11 cellular contexts compared by ENCODE assay signal in genomic region chr14:22231022-22231421, GRCh38.
DNase-seq lines count a peak whose midpoint lies in the region; ATAC-seq and TF ChIP-seq lines count a peak whose summit lies in the region.
"Had no signal": no experiment of that assay in that cellular context is flagged by ENCODE, and none has a peak within 500 bp of the region (broad histone marks: within the 10 kb centered on the region; RNA-seq: fewer than 3 reads in every experiment).

No MANE protein-coding gene starts in this region.

- peak overlapping the region; percentile 68 for H3K4me2 ChIP-seq in Loucy (ENCODE audit: low read depth, low read length, poor library complexity, severe bottlenecking)

- no peaks in the 10 kb centered on the region for H3K36me3 ChIP-seq in CD8-positive, alpha-beta memory T cell (ENCODE audit: insufficient read depth, low read length)
- H3K36me3 ChIP-seq in Loucy (ENCODE audit: insufficient read depth, low read length) (no peaks in the 10 kb centered on the region), psoas muscle (ENCODE audit: insufficient read depth in 1 of 2, low read depth in 1 of 2) (no peaks in the 10 kb centered on the region)

- H3K4me3 Mint-ChIP-seq in CD8-positive, alpha-beta memory T cell, result peak overlapping the region in 3 of 7 donors; percentile 9 to 32 (median 19)
- no peak overlapping the region for H3K4me3 Mint-ChIP-seq in activated naive CD8-positive, alpha-beta T cell treated with anti-CD3 and anti-CD28 coated beads, Interleukin-2, amount 10 ng/mL, durations not matched to agents 7 days and 5 days

- no peaks in the 10 kb centered on the region for H3K9me3 Mint-ChIP-seq in CD8-positive, alpha-beta memory T cell
- H3K9me3 Mint-ChIP-seq in activated naive CD8-positive, alpha-beta T cell treated with anti-CD3 and anti-CD28 coated beads, Interleukin-2, amount 10 ng/mL, durations not matched to agents 7 days and 5 days, result no peaks in the 10 kb centered on the region
- H3K9me3 Mint-ChIP-seq: CD4-positive, alpha-beta memory T cell had no signal

- H3K27ac ChIP-seq in CD8-positive, alpha-beta memory T cell (ENCODE audit: low read depth, low read length), result no peak overlapping the region
- H3K27ac ChIP-seq in psoas muscle, result no peak overlapping the region

- no peaks in the 10 kb centered on the region for H3K27me3 Mint-ChIP-seq in CD8-positive, alpha-beta memory T cell
- no peaks in the 10 kb centered on the region for H3K27me3 Mint-ChIP-seq in activated naive CD8-positive, alpha-beta T cell treated with anti-CD3 and anti-CD28 coated beads, Interleukin-2, amount 10 ng/mL, durations not matched to agents 7 days and 5 days
- H3K27me3 Mint-ChIP-seq: CD4-positive, alpha-beta memory T cell had no signal

- no peaks in the 10 kb centered on the region for H3K4me1 ChIP-seq in CD8-positive, alpha-beta memory T cell (ENCODE audit: insufficient read depth, low read length)
- H3K4me1 ChIP-seq in Loucy (ENCODE audit: insufficient read depth, low read length, poor library complexity, severe bottlenecking) (peaks cover 42% of the 10 kb centered on the region), psoas muscle (no peaks in the 10 kb centered on the region)

- POLR2A ChIA-PET in CD8-positive, alpha-beta memory T cell (lab: Charles Lee), result no interaction called here
- POLR2A ChIA-PET in activated naive CD8-positive, alpha-beta T cell treated with anti-CD3 and anti-CD28 coated beads, Interleukin-2, amount 10 ng/mL, durations not matched to agents 7 days and 5 days (lab: Charles Lee), result no interaction called here

- CTCF ChIA-PET in CD8-positive, alpha-beta memory T cell (lab: Charles Lee), result no interaction called here

- peaks cover 11% of the 10 kb centered on the region; the same call in 1 of the 2 replicates for H3F3A ChIP-seq in Loucy (ENCODE audit: low read depth)

- peak in 3 of 5 donors; percentile 8 to 43 (median 15) for DNase-seq in CD8-positive, alpha-beta memory T cell
- no peak for DNase-seq in activated naive CD8-positive, alpha-beta T cell treated with anti-CD3 and anti-CD28 coated beads, Interleukin-2, amount 10 ng/mL, durations not matched to agents 7 days and 5 days
- DNase-seq in SIG-M5 (lab: John Stamatoyannopoulos, UW), result no peak
- DNase-seq in psoas muscle, result no peak
- DNase-seq: NCI-H187; stimulated activated CD4-positive, alpha-beta T cell treated with anti-CD3 and anti-CD28 coated beads, Interleukin-12 subunit alpha, Interleukin-12 subunit beta, amount 100 ng/mL, for 4 hours had no signal

- peak overlapping the region in 4 of 8 donors; percentile 79 to 92 (median 80) for H3K27ac Mint-ChIP-seq in CD8-positive, alpha-beta memory T cell
- H3K27ac Mint-ChIP-seq in activated naive CD8-positive, alpha-beta T cell treated with anti-CD3 and anti-CD28 coated beads, Interleukin-2, amount 10 ng/mL, durations not matched to agents 7 days and 5 days, result peak overlapping the region; percentile 9

- H3K4me3 ChIP-seq in CD8-positive, alpha-beta memory T cell (ENCODE audit: low read length), result no peak overlapping the region
- H3K4me3 ChIP-seq in Loucy (ENCODE audit: low read length, poor library complexity, severe bottlenecking) (peak overlapping the region; percentile 60), psoas muscle (no peak overlapping the region)

- peak; percentile 64 for ATAC-seq in GM18861 (IDR thresholded peaks at IDR 0.05; ENCODE audit: unreplicated experiment)
- ATAC-seq in activated naive CD8-positive, alpha-beta T cell treated with anti-CD3 and anti-CD28 coated beads, Interleukin-2, amount 10 ng/mL, durations not matched to agents 7 days and 5 days (ENCODE audit: low read depth), result peak; percentile 73
- ATAC-seq in psoas muscle, result no peak
- ATAC-seq in GM21360 (IDR thresholded peaks at IDR 0.05; ENCODE audit: unreplicated experiment), result no peak
- ATAC-seq in GM19395 (IDR thresholded peaks at IDR 0.05; ENCODE audit: unreplicated experiment), result no peak

- H3K36me3 Mint-ChIP-seq in CD8-positive, alpha-beta memory T cell, result no peaks in the 10 kb centered on the region
- H3K36me3 Mint-ChIP-seq in activated naive CD8-positive, alpha-beta T cell treated with anti-CD3 and anti-CD28 coated beads, Interleukin-2, amount 10 ng/mL, durations not matched to agents 7 days and 5 days, result no peaks in the 10 kb centered on the region
- H3K36me3 Mint-ChIP-seq: CD4-positive, alpha-beta memory T cell had no signal

- TF ChIP-seq CTCF in Loucy (conservative IDR thresholded peaks at IDR 0.05; ENCODE audit: low read length), result no peak
- no peak for TF ChIP-seq CTCF in psoas muscle (IDR thresholded peaks at IDR 0.05)

- H3K4me1 Mint-ChIP-seq in CD8-positive, alpha-beta memory T cell, result peaks cover 0 to 8% (median 6%) of the 10 kb centered on the region in 3 donors
- peaks cover 2% of the 10 kb centered on the region for H3K4me1 Mint-ChIP-seq in activated naive CD8-positive, alpha-beta T cell treated with anti-CD3 and anti-CD28 coated beads, Interleukin-2, amount 10 ng/mL, durations not matched to agents 7 days and 5 days

- no peaks in the 10 kb centered on the region for H3K79me2 ChIP-seq in Loucy (ENCODE audit: insufficient read depth, low read length)

- H2AFZ ChIP-seq in Loucy (ENCODE audit: low read length), result no peak overlapping the region

- no peaks in the 10 kb centered on the region for H3K9me2 ChIP-seq in Loucy (replicated peaks; ENCODE audit: low read depth, low read length)

- no peaks in the 10 kb centered on the region for H3K27me3 ChIP-seq in CD8-positive, alpha-beta memory T cell (ENCODE audit: insufficient read depth, low read length, poor library complexity, severe bottlenecking)
- no peaks in the 10 kb centered on the region for H3K27me3 ChIP-seq in Loucy (ENCODE audit: insufficient read depth, low read length, poor library complexity, severe bottlenecking)
- no peaks in the 10 kb centered on the region for H3K27me3 ChIP-seq in psoas muscle (ENCODE audit: insufficient read depth in 3 of 3, low read length in 2 of 3)

- H3K9me3 ChIP-seq in CD8-positive, alpha-beta memory T cell (ENCODE audit: low read length), result no peaks in the 10 kb centered on the region
- H3K9me3 ChIP-seq in Loucy (ENCODE audit: insufficient read depth, low read depth, low read length) (peaks cover 18% of the 10 kb centered on the region; the same call in 1 of the 2 replicates), psoas muscle (no peaks in the 10 kb centered on the region)

- intact Hi-C loops in psoas muscle (cut with DNase I), result no loop called here

- H3K9ac ChIP-seq in Loucy (ENCODE audit: low read depth, low read length, poor library complexity, severe bottlenecking), result peak overlapping the region; percentile 67

- 74 to 96% (median 87%) methylated on average over 1 of the region's 1 CpG for WGBS in psoas muscle, 3 donors

- H4K20me1 ChIP-seq in Loucy (ENCODE audit: insufficient read depth, low read length, poor library complexity, severe bottlenecking), result no peaks in the 10 kb centered on the region

Comparison
In these comparisons a context has a peak if more than half of its experiments do, and no peak if none do; other contexts are left out.
1. DNase-seq: peak in CD8-positive, alpha-beta memory T cell (3 of 5); none in activated naive CD8-positive, alpha-beta T cell treated with anti-CD3 and anti-CD28 coated beads, Interleukin-2, amount 10 ng/mL, durations not matched to agents 7 days and 5 days (single experiment), SIG-M5 (single experiment) and psoas muscle (0 of 2).
2. ATAC-seq: peak in GM18861 (single experiment) and activated naive CD8-positive, alpha-beta T cell treated with anti-CD3 and anti-CD28 coated beads, Interleukin-2, amount 10 ng/mL, durations not matched to agents 7 days and 5 days (single experiment); none in psoas muscle (0 of 4), GM21360 (single experiment) and GM19395 (single experiment).